In the genomic region with DNA sequence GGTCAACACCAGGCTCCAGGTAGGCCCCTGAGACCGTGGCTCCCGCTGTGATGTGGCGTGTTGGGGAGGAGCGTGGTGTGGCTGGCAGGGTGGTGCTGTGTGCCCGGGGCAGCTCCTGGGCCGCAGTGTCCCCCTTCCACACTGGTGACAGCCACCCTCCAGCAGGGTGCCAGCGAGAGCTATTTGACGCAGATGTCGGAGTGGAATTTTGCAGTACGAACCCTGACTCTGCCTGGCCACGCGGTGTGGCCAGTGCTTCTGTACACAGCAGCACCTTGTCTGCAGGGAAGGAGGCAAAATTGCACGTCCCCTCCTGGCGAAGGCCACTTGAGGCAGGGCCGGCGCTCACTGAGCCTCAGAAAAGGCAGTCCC, we compare ENCODE assay signal across 23 cellular contexts. TPM values are rescaled to one million over a fixed set of nuclear protein-coding genes. Genes with fewer than 3 reads are reported as not detected.
"Had no signal": no experiment of that assay in that cellular context is flagged by ENCODE, and none has a peak within 500 bp of the region (broad histone marks: within the 10 kb centered on the region; RNA-seq: fewer than 3 reads in every experiment).

No MANE protein-coding gene starts in this region.

- H3K36me3 ChIP-seq: left lung, prostate gland, right atrium auricular region, tibial artery, uterus had no signal

- H3K27ac ChIP-seq: epithelial cell of prostate, foreskin keratinocyte, left lung, prostate gland, right atrium auricular region, tibial artery, uterus had no signal

- H3K9me3 ChIP-seq: left lung, prostate gland, right atrium auricular region, SK-N-SH, tibial artery, uterus had no signal

- DNase-seq: activated B cell treated with CpG ODN at 0.5 μM for 24 hours; activated CD4-positive, alpha-beta memory T cell treated with anti-CD3 and anti-CD28 coated beads for 36 hours; activated CD4-positive, alpha-beta T cell treated with anti-CD3 and anti-CD28 coated beads for 4 hours; activated effector memory CD4-positive, alpha-beta T cell treated with anti-CD3 and anti-CD28 coated beads, Interleukin-2, amount 50 U/mL, for 16 hours; activated naive CD4-positive, alpha-beta T cell treated with anti-CD3 and anti-CD28 coated beads, Interleukin-2, amount 50 U/mL, for 16 hours; activated T-cell treated with anti-CD3 and anti-CD28 coated beads, Interleukin-2, amount 50 U/mL, for 72 hours; foreskin keratinocyte; glutamatergic neuron; hypothalamus; mesenchymal stem cell; natural killer cell; SK-N-SH; stimulated activated CD4-positive, alpha-beta T cell treated with anti-CD3 and anti-CD28 coated beads, Interleukin-2, amount 100 ng/mL, for 24 hours; stimulated activated naive CD4-positive, alpha-beta T cell treated with Interleukin-2 at 50 U/mL for 16 hours; substantia nigra had no signal

- ATAC-seq: activated T-cell treated with anti-CD3 and anti-CD28 coated beads, Interleukin-2, amount 50 U/mL, for 72 hours; foreskin keratinocyte; left lung; natural killer cell had no signal

- H3K4me1 ChIP-seq: foreskin keratinocyte, left lung, prostate gland, right atrium auricular region, tibial artery, uterus had no signal

- H3K9ac ChIP-seq: SK-N-SH had no signal

- H3K27me3 ChIP-seq: foreskin keratinocyte, right atrium auricular region, uterus had no signal

- H3K4me2 ChIP-seq: SK-N-SH had no signal

- H3K4me3 ChIP-seq: left lung, prostate gland, right atrium auricular region, tibial artery, uterus had no signal

RNA-seq across cellular contexts. Expression of a gene that starts 53.2 kb away (rescaled TPM):
- total RNA-seq: activated B cell treated with CpG ODN at 0.5 μM for 24 hours; activated CD4-positive, alpha-beta memory T cell treated with anti-CD3 and anti-CD28 coated beads for 36 hours; activated T-cell treated with anti-CD3 and anti-CD28 coated beads, Interleukin-2, amount 50 U/mL, for 72 hours; dermis microvascular lymphatic vessel endothelial cell; foreskin keratinocyte; natural killer cell had no signal
- polyA plus RNA-seq: foreskin keratinocyte, keratinocyte, SK-N-SH had no signal
